Comparison of ENCODE assay signal across 8 cellular contexts in the genomic region with DNA sequence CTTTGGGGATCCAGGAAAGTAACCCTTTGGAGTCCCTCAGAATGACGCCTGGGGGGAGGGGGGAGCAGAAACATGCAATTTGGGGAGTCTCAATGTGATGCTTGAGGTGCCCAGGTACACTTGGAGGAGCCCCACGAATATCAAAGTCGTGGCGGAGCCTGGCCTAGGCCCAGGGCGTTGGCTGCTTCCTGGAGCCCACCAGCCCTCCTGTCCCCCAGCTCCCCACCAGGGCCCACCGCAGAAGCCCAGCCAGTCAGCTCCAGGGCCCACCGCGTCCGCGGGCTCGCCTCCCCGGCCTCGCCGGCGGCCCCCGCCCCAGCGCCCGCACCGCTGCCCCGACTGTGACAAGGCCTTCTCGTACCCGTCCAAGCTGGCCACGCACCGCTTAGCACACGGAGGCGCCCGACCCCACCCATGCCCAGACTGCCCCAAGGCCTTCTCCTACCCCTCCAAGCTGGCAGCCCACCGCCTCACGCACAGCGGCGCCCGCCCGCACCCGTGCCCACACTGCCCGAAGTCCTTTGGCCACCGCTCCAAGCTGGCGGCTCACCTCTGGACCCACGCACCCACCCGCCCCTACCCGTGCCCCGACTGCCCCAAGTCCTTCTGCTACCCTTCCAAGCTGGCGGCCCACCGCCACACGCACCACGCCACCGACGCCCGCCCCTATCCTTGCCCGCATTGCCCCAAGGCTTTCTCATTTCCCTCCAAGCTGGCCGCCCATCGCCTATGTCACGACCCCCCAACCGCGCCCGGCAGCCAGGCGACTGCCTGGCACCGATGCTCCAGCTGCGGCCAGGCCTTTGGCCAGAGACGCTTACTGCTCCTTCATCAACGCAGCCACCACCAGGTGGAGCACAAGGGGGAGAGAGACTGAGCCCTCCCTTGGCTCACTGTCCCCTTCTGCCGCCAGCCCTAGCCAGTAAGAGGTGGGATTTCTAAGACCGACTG. TPM values are rescaled to one million over a fixed set of nuclear protein-coding genes. Genes with fewer than 3 reads are reported as not detected.
DNase-seq lines count a peak whose midpoint lies in the region; ATAC-seq and TF ChIP-seq lines count a peak whose summit lies in the region.

No MANE protein-coding gene starts in this region.

- no peaks in the 10 kb centered on the region for H3K27me3 ChIP-seq in RWPE2 (ENCODE audit: insufficient read depth, poor library complexity, severe bottlenecking)

- peak overlapping the region; percentile 81 for H3K27ac ChIP-seq in RWPE2 (ENCODE audit: poor library complexity, severe bottlenecking)

- peaks cover 19% of the 10 kb centered on the region for H3K36me3 ChIP-seq in RWPE2 (ENCODE audit: low read depth)

- no peak for ATAC-seq in activated CD4-positive, alpha-beta T cell treated with anti-CD3 and anti-CD28 coated beads for 36 hours
- ATAC-seq in RWPE2 (ENCODE audit: low read depth), result no peak

- H3K4me1 Mint-ChIP-seq in activated CD4-positive, alpha-beta T cell treated with anti-CD3 and anti-CD28 coated beads for 36 hours, result peaks cover 17% of the 10 kb centered on the region

- peak overlapping the region; percentile 24 for H3K27ac Mint-ChIP-seq in activated CD4-positive, alpha-beta T cell treated with anti-CD3 and anti-CD28 coated beads for 36 hours

- peaks cover 5% of the 10 kb centered on the region for H3K9me3 Mint-ChIP-seq in activated CD4-positive, alpha-beta T cell treated with anti-CD3 and anti-CD28 coated beads for 36 hours (ENCODE audit: low read depth)

- peak overlapping the region; percentile 22 for H3K4me3 Mint-ChIP-seq in activated CD4-positive, alpha-beta T cell treated with anti-CD3 and anti-CD28 coated beads for 36 hours

- CTCF ChIA-PET in activated CD4-positive, alpha-beta T cell treated with anti-CD3 and anti-CD28 coated beads for 36 hours (lab: Charles Lee), result interaction anchor here (0.5 to 4.1 kb wide), 6 partner anchors 15 to 88 kb away, joined by 3 to 24 read pairs (median 4); a partner anchor contains a TSS

- no peaks in the 10 kb centered on the region for H3K27me3 Mint-ChIP-seq in activated CD4-positive, alpha-beta T cell treated with anti-CD3 and anti-CD28 coated beads for 36 hours

- TF ChIP-seq CTCF in RWPE2 (IDR thresholded peaks at IDR 0.05; ENCODE audit: poor library complexity, severe bottlenecking), result peak; percentile 45

- DNase-seq in activated CD4-positive, alpha-beta T cell treated with anti-CD3 and anti-CD28 coated beads for 36 hours, result peak; percentile 58
- no peak for DNase-seq in activated CD4-positive, alpha-beta T cell treated with anti-CD3 and anti-CD28 coated beads, Interleukin-2, amount 50 U/mL, for 4 hours
- DNase-seq in RWPE2 (ENCODE audit: low spot score), result no peak
- DNase-seq in cerebellum (ENCODE audit: low spot score), result peak; percentile 75
- DNase-seq in left kidney (ENCODE audit: low read depth, low spot score), result peak; percentile 93
- DNase-seq in stimulated activated CD4-positive, alpha-beta T cell treated with anti-CD3 and anti-CD28 coated beads, Interleukin-4, amount 100 ng/mL, for 4 hours, result peak; percentile 16 to 33
- no peak for DNase-seq in amniotic stem cell (lab: John Stamatoyannopoulos, UW)
- no peak for DNase-seq in DMS153 (lab: John Stamatoyannopoulos, UW)

- no peak overlapping the region for H3K4me3 ChIP-seq in RWPE2 (ENCODE audit: severe bottlenecking)

- intact Hi-C loops in activated CD4-positive, alpha-beta T cell treated with anti-CD3 and anti-CD28 coated beads for 36 hours (cut with DNase I, micrococcal nuclease), result no loop called here

- H3K9me3 ChIP-seq in RWPE2 (ENCODE audit: severe bottlenecking), result no peaks in the 10 kb centered on the region

- peaks cover 29% of the 10 kb centered on the region for H3K36me3 Mint-ChIP-seq in activated CD4-positive, alpha-beta T cell treated with anti-CD3 and anti-CD28 coated beads for 36 hours (ENCODE audit: low read depth)

- H3K4me1 ChIP-seq in RWPE2 (ENCODE audit: insufficient read depth, poor library complexity, severe bottlenecking), result peaks cover 4% of the 10 kb centered on the region

- POLR2A ChIA-PET in activated CD4-positive, alpha-beta T cell treated with anti-CD3 and anti-CD28 coated beads for 36 hours (lab: Charles Lee), result interaction anchor here (0.6 to 2.2 kb wide), 3 partner anchors 20 to 60 kb away, joined by 3 to 5 read pairs (median 4); no protein-coding TSS in a partner anchor

RNA-seq across cellular contexts. Expression of a gene that starts 2.1 kb away (rescaled TPM):
- 1 to 10 TPM; 3.4 to 4.3 TPM for total RNA-seq in activated CD4-positive, alpha-beta T cell treated with anti-CD3 and anti-CD28 coated beads for 36 hours
- total RNA-seq in cerebellum, result 0.27 TPM

RNA-seq across cellular contexts. Expression of a gene that starts 8.1 kb away (rescaled TPM):
- 10 to 100 TPM; 68.7 to 78.8 TPM for total RNA-seq in activated CD4-positive, alpha-beta T cell treated with anti-CD3 and anti-CD28 coated beads for 36 hours
- total RNA-seq in cerebellum, result 15.5 TPM

RNA-seq across cellular contexts. Expression of a gene that starts 30.5 kb away (rescaled TPM):
- total RNA-seq in activated CD4-positive, alpha-beta T cell treated with anti-CD3 and anti-CD28 coated beads for 36 hours, result 10 to 100 TPM; 14.7 to 17.8 TPM
- 5.0 TPM for total RNA-seq in cerebellum

RNA-seq across cellular contexts. Expression of a gene that starts 40.2 kb away (rescaled TPM):
- 10 to 100 TPM; 31.6 to 40.0 TPM for total RNA-seq in activated CD4-positive, alpha-beta T cell treated with anti-CD3 and anti-CD28 coated beads for 36 hours
- 16.2 TPM for total RNA-seq in cerebellum

RNA-seq across cellular contexts. Expression of a gene that starts 40.5 kb away (rescaled TPM):
- 1 to 10 TPM; 3.5 to 3.6 TPM for total RNA-seq in activated CD4-positive, alpha-beta T cell treated with anti-CD3 and anti-CD28 coated beads for 36 hours
- 7.7 TPM for total RNA-seq in cerebellum

Comparison
In these comparisons a context has a peak if more than half of its experiments do, and no peak if none do; other contexts are left out.
1. DNase-seq: peak in activated CD4-positive, alpha-beta T cell treated with anti-CD3 and anti-CD28 coated beads for 36 hours (single experiment), cerebellum (single experiment), left kidney (single experiment) and stimulated activated CD4-positive, alpha-beta T cell treated with anti-CD3 and anti-CD28 coated beads, Interleukin-4, amount 100 ng/mL, for 4 hours (2 of 2); none in activated CD4-positive, alpha-beta T cell treated with anti-CD3 and anti-CD28 coated beads, Interleukin-2, amount 50 U/mL, for 4 hours (0 of 2), RWPE2 (single experiment), amniotic stem cell (single experiment) and DMS153 (single experiment).